ENCODE assay signal across 28 cellular contexts in genomic region chr9:3980212-3980611, GRCh38.
"Had no signal": no experiment of that assay in that cellular context is flagged by ENCODE, and none has a peak within 500 bp of the region (broad histone marks: within the 10 kb centered on the region; RNA-seq: fewer than 3 reads in every experiment).

No MANE protein-coding gene starts in this region.

- H3K4me3 Mint-ChIP-seq: activated CD8-positive, alpha-beta T cell treated with anti-CD3 and anti-CD28 coated beads, Interleukin-2, amount 10 ng/mL, durations not matched to agents 7 days and 5 days; activated naive CD8-positive, alpha-beta T cell treated with anti-CD3 and anti-CD28 coated beads, Interleukin-2, amount 50 U/mL, for 24 hours; activated T-helper 1 cell treated with anti-CD3 and anti-CD28 coated beads, Interleukin-12 subunit alpha, Interleukin-12 subunit beta, Interleukin-2, Interleukin-4 antibody, amounts not matched to agents 30 ng/mL and 10 ng/mL and 1 ng/mL, durations not matched to agents 14 hours and 24 hours and 36 hours; effector memory CD8-positive, alpha-beta T cell; naive B cell; neural crest cell; stimulated activated naive B cell treated with anti-CD40 and anti-IgM and Interleukin-4, amounts not matched to agents 10 μg/mL and 1 μg/mL and 100 μg/mL, for 72 hours had no signal

- H3K9me3 ChIP-seq: colonic mucosa, esophagus muscularis mucosa, gastrocnemius medialis, lower lobe of right lung, pancreas, psoas muscle, sigmoid colon, vagina had no signal

- H3K27me3 ChIP-seq: colonic mucosa, esophagus muscularis mucosa, gastrocnemius medialis, pancreas, sigmoid colon, vagina had no signal

- H3K36me3 ChIP-seq: colonic mucosa, esophagus muscularis mucosa, gastrocnemius medialis, lower lobe of right lung, pancreas, sigmoid colon, vagina, WERI-Rb-1 had no signal

- DNase-seq: activated CD4-positive, alpha-beta T cell treated with anti-CD3 and anti-CD28 coated beads for 1 hour; activated CD4-positive, alpha-beta T cell treated with anti-CD3 and anti-CD28 coated beads, Interleukin-2, amount 50 U/mL, for 1 hour; activated CD8-positive, alpha-beta T cell treated with anti-CD3 and anti-CD28 coated beads, Interleukin-2, amount 10 ng/mL, durations not matched to agents 7 days and 5 days; activated gamma-delta T cell; activated naive CD4-positive, alpha-beta T cell treated with anti-CD3 and anti-CD28 coated beads, Interleukin-2, amount 50 U/mL, for 16 hours; activated naive CD8-positive, alpha-beta T cell treated with anti-CD3 and anti-CD28 coated beads, Interleukin-2, amount 50 U/mL, for 24 hours; colonic mucosa; effector memory CD8-positive, alpha-beta T cell; gastrocnemius medialis; islet precursor cell; left colon; lower lobe of right lung; naive B cell; pancreas; psoas muscle; sigmoid colon; stimulated activated CD4-positive, alpha-beta T cell treated with anti-CD3 and anti-CD28 coated beads, Interleukin-2, amount 100 ng/mL, for 48 hours; stimulated activated CD8-positive, alpha-beta memory T cell treated with anti-CD3 and anti-CD28 coated beads, Interleukin-4, amount 100 ng/mL, for 48 hours; stimulated activated naive B cell treated with anti-CD40 and anti-IgM and Interleukin-4, amounts not matched to agents 10 μg/mL and 1 μg/mL and 100 μg/mL, for 72 hours; T-helper 1 cell; WERI-Rb-1 had no signal

- H3K27ac Mint-ChIP-seq: activated CD8-positive, alpha-beta T cell treated with anti-CD3 and anti-CD28 coated beads, Interleukin-2, amount 10 ng/mL, durations not matched to agents 7 days and 5 days; activated naive CD8-positive, alpha-beta T cell treated with anti-CD3 and anti-CD28 coated beads, Interleukin-2, amount 50 U/mL, for 24 hours; activated T-helper 1 cell treated with anti-CD3 and anti-CD28 coated beads, Interleukin-12 subunit alpha, Interleukin-12 subunit beta, Interleukin-2, Interleukin-4 antibody, amounts not matched to agents 30 ng/mL and 10 ng/mL and 1 ng/mL, durations not matched to agents 14 hours and 24 hours and 36 hours; effector memory CD8-positive, alpha-beta T cell; naive B cell; stimulated activated naive B cell treated with anti-CD40 and anti-IgM and Interleukin-4, amounts not matched to agents 10 μg/mL and 1 μg/mL and 100 μg/mL, for 72 hours; type B pancreatic cell had no signal

- ATAC-seq: activated CD8-positive, alpha-beta T cell treated with anti-CD3 and anti-CD28 coated beads, Interleukin-2, amount 10 ng/mL, durations not matched to agents 7 days and 5 days; activated naive CD8-positive, alpha-beta T cell treated with anti-CD3 and anti-CD28 coated beads, Interleukin-2, amount 50 U/mL, for 24 hours; effector memory CD8-positive, alpha-beta T cell; gastrocnemius medialis; left colon; psoas muscle; stimulated activated naive B cell treated with anti-CD40 and anti-IgM and Interleukin-4, amounts not matched to agents 10 μg/mL and 1 μg/mL and 100 μg/mL, for 72 hours had no signal

- FAIRE-seq: pancreas, TTC549 had no signal

- H3K4me3 ChIP-seq: colonic mucosa, dorsolateral prefrontal cortex, gastrocnemius medialis, lower lobe of right lung, pancreas, psoas muscle, sigmoid colon, vagina had no signal

- H3K27ac ChIP-seq: colonic mucosa, esophagus muscularis mucosa, gastrocnemius medialis, lower lobe of right lung, pancreas, psoas muscle, sigmoid colon, vagina, WERI-Rb-1 had no signal

- H3K4me1 ChIP-seq: colonic mucosa, gastrocnemius medialis, pancreas, psoas muscle, vagina had no signal

- H3K4me1 Mint-ChIP-seq: activated naive CD8-positive, alpha-beta T cell treated with anti-CD3 and anti-CD28 coated beads, Interleukin-2, amount 50 U/mL, for 24 hours; naive B cell; stimulated activated naive B cell treated with anti-CD40 and anti-IgM and Interleukin-4, amounts not matched to agents 10 μg/mL and 1 μg/mL and 100 μg/mL, for 72 hours had no signal
